Comparison of ENCODE assay signal across 9 cellular contexts in the genomic region with DNA sequence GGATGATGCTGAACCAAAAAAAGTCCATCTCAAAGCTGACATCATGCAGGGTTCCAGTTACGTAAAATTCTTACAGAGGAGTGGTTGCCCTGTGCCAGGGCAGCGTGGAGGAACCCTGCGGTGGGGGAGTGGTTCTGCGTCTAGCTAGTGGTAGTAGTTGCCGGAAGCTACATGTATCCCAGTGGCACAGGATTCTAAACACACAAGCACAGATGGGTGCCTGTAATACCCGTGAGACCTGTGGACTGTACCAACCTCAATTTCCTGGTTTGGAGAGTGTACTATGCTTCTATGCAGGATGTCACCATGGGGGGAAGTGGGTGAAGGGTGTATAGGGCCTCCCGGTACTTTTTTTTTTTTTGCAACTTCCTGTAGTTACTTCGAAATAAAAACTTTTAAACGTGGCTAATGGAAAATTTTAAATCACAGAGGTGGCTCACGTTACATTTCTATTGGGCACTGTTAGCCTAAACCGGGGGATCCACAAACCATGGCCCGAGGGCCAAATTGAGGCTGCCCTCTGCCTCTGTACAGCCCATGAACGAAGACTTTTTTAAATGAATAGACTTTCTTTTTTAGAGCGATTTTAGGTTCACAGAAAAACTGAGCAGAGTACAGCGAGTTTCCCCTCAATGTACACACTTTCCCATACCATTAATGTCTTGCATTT. TPM values are rescaled to one million over a fixed set of nuclear protein-coding genes. Genes with fewer than 3 reads are reported as not detected.
A peak's percentile ranks its signal among the peaks of the same experiment; 100 is the strongest.
DNase-seq lines count a peak whose midpoint lies in the region; ATAC-seq, FAIRE-seq and TF ChIP-seq lines count a peak whose summit lies in the region.
"Had no signal": no experiment of that assay in that cellular context is flagged by ENCODE, and none has a peak within 500 bp of the region (broad histone marks: within the 10 kb centered on the region; RNA-seq: fewer than 3 reads in every experiment).

No MANE protein-coding gene starts in this region.

- no peak overlapping the region for H3K4me3 ChIP-seq in astrocyte (ENCODE audit: insufficient read depth, low read depth, low read length)
- H3K4me3 ChIP-seq in dorsolateral prefrontal cortex = no peak overlapping the region
- H3K4me3 ChIP-seq: thyroid gland had no signal

- peaks cover 18% of the 10 kb centered on the region for H3K36me3 Mint-ChIP-seq in astrocyte (ENCODE audit: low read depth, unreplicated experiment)

- no peaks in the 10 kb centered on the region for H3K9me3 ChIP-seq in astrocyte (ENCODE audit: insufficient read depth, low read depth, low read length)
- H3K9me3 ChIP-seq: thyroid gland had no signal

- H3K4me3 Mint-ChIP-seq in astrocyte (ENCODE audit: unreplicated experiment) = no peak overlapping the region

- ATAC-seq in HG02763 (IDR thresholded peaks at IDR 0.05; ENCODE audit: unreplicated experiment) (no peak), HG03175 (IDR thresholded peaks at IDR 0.05; ENCODE audit: unreplicated experiment) (no peak)

- no peak overlapping the region for H3K9ac ChIP-seq in astrocyte (ENCODE audit: low read length)

- H3K27ac Mint-ChIP-seq in astrocyte (ENCODE audit: unreplicated experiment) = peak overlapping the region; percentile 8

- FAIRE-seq in GM19239 (lab: Jason Lieb, UNC) (peak; percentile 79), astrocyte (lab: Jason Lieb, UNC) (no peak)

- H3K27ac ChIP-seq in astrocyte (ENCODE audit: low read depth, low read length) (no peak overlapping the region), dorsolateral prefrontal cortex (no peak overlapping the region)
- H3K27ac ChIP-seq: thyroid gland had no signal

- H3K9me3 Mint-ChIP-seq in astrocyte (ENCODE audit: unreplicated experiment) = no peaks in the 10 kb centered on the region

- no peak overlapping the region for H3K4me2 ChIP-seq in astrocyte (ENCODE audit: low read length)

- no peaks in the 10 kb centered on the region for H3K27me3 Mint-ChIP-seq in astrocyte (ENCODE audit: low read depth, unreplicated experiment)

- H3K4me1 Mint-ChIP-seq in astrocyte (ENCODE audit: low read depth, unreplicated experiment) = peaks cover 16% of the 10 kb centered on the region

- intact Hi-C loops in dorsolateral prefrontal cortex (cut with DNase I) = no loop called here

- no peaks in the 10 kb centered on the region for H3K79me2 ChIP-seq in astrocyte (ENCODE audit: insufficient read depth, low read length)

- no peaks in the 10 kb centered on the region for H3K36me3 ChIP-seq in astrocyte (ENCODE audit: insufficient read depth, low read length)
- H3K36me3 ChIP-seq: thyroid gland had no signal

- peaks cover 17% of the 10 kb centered on the region for H4K20me1 ChIP-seq in astrocyte (ENCODE audit: insufficient read depth, low read length)

- peaks cover 20% of the 10 kb centered on the region for H3K4me1 ChIP-seq in astrocyte (ENCODE audit: insufficient read depth, low read length)

- H3K27me3 ChIP-seq in astrocyte (ENCODE audit: insufficient read depth, low read length) (no peaks in the 10 kb centered on the region), dorsolateral prefrontal cortex (no peaks in the 10 kb centered on the region)
- H3K27me3 ChIP-seq: thyroid gland had no signal

- DNase-seq in GM19239 (ENCODE audit: insufficient read length, low spot score) = peak; percentile 49
- DNase-seq in activated CD4-positive, CD25-positive, alpha-beta regulatory T cell (lab: John Stamatoyannopoulos, UW) = peak in 3 of 4 experiments; percentile 19 to 56 (median 52)
- DNase-seq in astrocyte (ENCODE audit: low read depth) = no peak
- peak in 2 of 3 experiments; percentile 33 to 54 for DNase-seq in stimulated activated CD4-positive, alpha-beta T cell treated with anti-CD3 and anti-CD28 coated beads, TNF-alpha, amount 100 ng/mL, for 4 hours (ENCODE audit: low read depth in 3 of 3)
- no peak for DNase-seq in dorsolateral prefrontal cortex
- no peak for DNase-seq in epidermal melanocyte (ENCODE audit: insufficient read length, low spot score)
- DNase-seq: thyroid gland had no signal

- no peak for TF ChIP-seq CTCF in astrocyte (IDR thresholded peaks at IDR 0.05; ENCODE audit: insufficient read depth, low read depth, low read length)
- no peak for TF ChIP-seq CTCF in dorsolateral prefrontal cortex (IDR thresholded peaks at IDR 0.05 in 54 of 56, conservative IDR thresholded peaks at IDR 0.05 in 2 of 56; ENCODE audit: low read depth in 1 of 56, partially characterized antibody in 56 of 56)

- H2AFZ ChIP-seq in astrocyte (ENCODE audit: low read depth, low read length) = no peak overlapping the region

RNA-seq across cellular contexts. Expression of gene TBC1D16, which starts 38.5 kb away (rescaled TPM):
- total RNA-seq in astrocyte = 37.6 and 45.1 TPM in 2 replicates
- total RNA-seq in dorsolateral prefrontal cortex = 10 to 100 TPM; 15.4 to 54.1 (median 29.0) TPM

RNA-seq across cellular contexts. Expression of gene CCDC40, which starts 39.3 kb away (rescaled TPM):
- 5.0 and 7.0 TPM in 2 replicates for total RNA-seq in astrocyte
- 10 to 100 TPM in 106 of 120 experiments, 1 to 10 TPM in 14; 6.5 to 39.9 (median 15.8) TPM for total RNA-seq in dorsolateral prefrontal cortex

Comparison
In these comparisons a context has a peak if more than half of its experiments do, and no peak if none do; other contexts are left out.
1. DNase-seq: peak in GM19239 (single experiment), activated CD4-positive, CD25-positive, alpha-beta regulatory T cell (3 of 4) and stimulated activated CD4-positive, alpha-beta T cell treated with anti-CD3 and anti-CD28 coated beads, TNF-alpha, amount 100 ng/mL, for 4 hours (2 of 3); none in astrocyte (single experiment), dorsolateral prefrontal cortex (0 of 10) and epidermal melanocyte (single experiment).